1 cellular context compared by ENCODE assay signal in the genomic region with DNA sequence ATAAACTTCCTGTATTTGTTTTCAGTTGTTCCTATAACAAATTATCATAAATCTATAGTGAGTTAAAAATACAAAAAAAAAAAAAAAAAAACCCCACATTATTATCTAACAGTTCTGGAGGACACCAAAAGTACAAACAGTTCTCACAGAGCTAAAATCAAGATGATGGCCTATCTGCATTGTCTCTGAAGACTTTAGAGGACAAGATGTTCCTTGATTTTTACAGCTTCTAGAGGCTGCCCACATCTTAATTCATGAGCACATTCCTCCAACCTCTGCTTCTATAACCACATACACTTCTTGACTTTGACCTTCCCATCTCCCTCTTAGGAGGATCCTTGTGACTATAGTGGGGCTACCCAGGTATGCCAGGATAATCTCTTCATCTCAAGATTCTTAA.
TF ChIP-seq lines count a peak whose summit lies in the region.

No MANE protein-coding gene starts in this region.

TF ChIP-seq in IMR-90, 13 proteins besides CTCF, POLR2A, EP300 and RAD21 (continued from another document):
- TF ChIP-seq RCOR1 (IDR thresholded peaks at IDR 0.05; ENCODE audit: insufficient replicate concordance, low read length), result no peak
- TF ChIP-seq, protein P1, sequence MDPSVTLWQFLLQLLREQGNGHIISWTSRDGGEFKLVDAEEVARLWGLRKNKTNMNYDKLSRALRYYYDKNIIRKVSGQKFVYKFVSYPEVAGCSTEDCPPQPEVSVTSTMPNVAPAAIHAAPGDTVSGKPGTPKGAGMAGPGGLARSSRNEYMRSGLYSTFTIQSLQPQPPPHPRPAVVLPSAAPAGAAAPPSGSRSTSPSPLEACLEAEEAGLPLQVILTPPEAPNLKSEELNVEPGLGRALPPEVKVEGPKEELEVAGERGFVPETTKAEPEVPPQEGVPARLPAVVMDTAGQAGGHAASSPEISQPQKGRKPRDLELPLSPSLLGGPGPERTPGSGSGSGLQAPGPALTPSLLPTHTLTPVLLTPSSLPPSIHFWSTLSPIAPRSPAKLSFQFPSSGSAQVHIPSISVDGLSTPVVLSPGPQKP (IDR thresholded peaks at IDR 0.05; ENCODE audit: borderline replicate concordance, low read depth, low read length), result no peak
- no peak for TF ChIP-seq CHD1 (IDR thresholded peaks at IDR 0.05; ENCODE audit: low read depth, low read length)
- no peak for TF ChIP-seq FOS (IDR thresholded peaks at IDR 0.05; ENCODE audit: low read depth, low read length)
- TF ChIP-seq NFE2L2 (IDR thresholded peaks at IDR 0.05; ENCODE audit: low read depth, low read length), result no peak
